ENCODE assay signal across 8 cellular contexts in the genomic region with DNA sequence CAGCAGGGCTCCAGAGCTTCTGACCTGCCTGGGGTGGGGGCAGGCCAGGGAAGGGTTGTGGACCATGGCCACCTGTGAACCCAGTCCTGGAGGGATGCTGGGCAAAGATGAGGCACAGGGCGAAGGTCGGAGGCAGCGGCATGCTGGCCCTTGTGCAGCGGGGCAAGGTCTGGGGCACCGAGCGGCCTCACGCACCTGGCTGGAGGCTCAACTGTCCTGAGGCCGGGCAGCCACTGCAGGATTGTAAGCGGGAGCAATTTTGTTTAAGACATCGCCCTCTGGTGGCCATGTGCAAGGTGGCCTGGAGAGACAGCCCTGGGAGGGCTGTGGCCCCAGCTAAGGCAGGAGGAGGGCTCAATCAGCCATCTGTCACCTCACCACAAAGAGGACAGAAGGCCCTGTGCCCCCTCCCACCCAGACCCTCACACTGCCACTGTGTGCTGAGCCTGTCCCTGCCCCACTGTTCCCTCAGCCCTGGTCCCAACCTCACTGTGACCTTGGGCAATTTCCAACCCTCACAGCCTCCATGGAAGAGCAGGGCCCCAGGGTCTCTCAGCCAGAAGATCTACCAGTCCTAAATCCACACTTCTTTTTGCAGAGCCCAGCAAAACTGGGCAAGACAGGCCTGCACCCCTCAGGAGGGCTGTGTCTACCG. TPM values are rescaled to one million over a fixed set of nuclear protein-coding genes. Genes with fewer than 3 reads are reported as not detected.
DNase-seq lines count a peak whose midpoint lies in the region; ATAC-seq, FAIRE-seq and TF ChIP-seq lines count a peak whose summit lies in the region.

No MANE protein-coding gene starts in this region.

- intact Hi-C loops in K562 (cut with micrococcal nuclease) = no loop called here

- H3K4me3 ChIP-seq in HFF-Myc (replicated peaks; ENCODE audit: low read depth, low read length) (no peak overlapping the region), K562 (no peak overlapping the region), iPS DF 6.9 (ENCODE audit: low read length) (no peak overlapping the region)

- H4K20me1 ChIP-seq in K562 (replicated peaks; ENCODE audit: control insufficient read depth, insufficient read depth, low read length) = no peaks in the 10 kb centered on the region

- CTCF ChIA-PET in K562 (lab: Yijun Ruan, JAX; ENCODE audit: low intra/inter-chr PET ratio) = interaction anchor here (1.0 kb wide), 1 partner anchor 1022 kb away, joined by 3 read pairs; no protein-coding TSS in a partner anchor

- POLR2A ChIA-PET in K562 (lab: Yijun Ruan, JAX) = no interaction called here

- H3K4me1 ChIP-seq in K562 (replicated peaks in 1 of 2; ENCODE audit: control insufficient read depth in 2 of 2, insufficient read depth in 2 of 2, low read length in 2 of 2) = peaks cover 0 to 16% of the 10 kb centered on the region in 2 experiments; a peak in 2 of 5 replicates
- peaks cover 5% of the 10 kb centered on the region for H3K4me1 ChIP-seq in iPS DF 6.9 (ENCODE audit: control insufficient read depth, insufficient read depth, low read length)

- WGBS in K562 (ENCODE audit: insufficient coverage, low coverage, missing lambda C conversion rate) = 0% methylated on average over 3 of the region's 11 CpGs
- WGBS in iPS DF 6.9 (ENCODE audit: insufficient coverage, insufficient read length) = no CpG with 5 or more reads among the region's 11 CpGs

- H3K79me2 ChIP-seq in K562 (ENCODE audit: control insufficient read depth, insufficient read depth, low read length) = no peaks in the 10 kb centered on the region

- H3K4me2 ChIP-seq in K562 (ENCODE audit: insufficient read depth, low read length) = no peak overlapping the region

- DNase-seq in DMS114 treated with DMSO at 0.1 percent for 48 hours (lab: John Stamatoyannopoulos, UW; ENCODE audit: unreplicated experiment) (peak; percentile 56), HFF-Myc (ENCODE audit: extremely low read depth, low read depth) (peak; percentile 24), NCI-H2081 (lab: John Stamatoyannopoulos, UW) (peak; percentile 83 to 86), UCSD-AML1 (lab: John Stamatoyannopoulos, UW; ENCODE audit: unreplicated experiment) (peak; percentile 54), K562 (ENCODE audit: extremely low read depth in 1 of 4, low spot score in 3 of 4) (peak; percentile 72 to 75 (median 72)), iPS DF 6.9 (ENCODE audit: low read depth, low spot score) (peak; percentile 72)
- peak; percentile 64 for DNase-seq in stimulated activated CD4-positive, alpha-beta T cell treated with anti-CD3 and anti-CD28 coated beads, Interleukin-12 subunit alpha, Interleukin-12 subunit beta, amount 100 ng/mL, for 4 hours

- TF ChIP-seq EP300 in K562 (IDR thresholded peaks at IDR 0.05; ENCODE audit: low read length) = no peak

- peaks cover 2 to 54% of the 10 kb centered on the region in 2 experiments; a peak in 3 of 5 replicates for H3K27me3 ChIP-seq in K562 (ENCODE audit: control insufficient read depth in 2 of 2, insufficient read depth in 2 of 2, low read length in 2 of 2)
- H3K27me3 ChIP-seq in iPS DF 6.9 (ENCODE audit: control insufficient read depth, insufficient read depth, low read length) = no peaks in the 10 kb centered on the region

- H3K27ac ChIP-seq in K562 (ENCODE audit: extremely low read depth, low read depth, low read length) (no peak overlapping the region), iPS DF 6.9 (ENCODE audit: low read length) (no peak overlapping the region)

- ATAC-seq in K562 (peak; percentile 94), HG03135 (IDR thresholded peaks at IDR 0.05; ENCODE audit: unreplicated experiment) (no peak)

- peak; percentile 79 for FAIRE-seq in K562 (lab: Jason Lieb, UNC)

- H3K9ac ChIP-seq in K562 (ENCODE audit: insufficient read depth in 1 of 2, low read depth in 2 of 2, low read length in 2 of 2) = no peak overlapping the region

- peak; percentile 82 for TF ChIP-seq CTCF in HFF-Myc (IDR thresholded peaks at IDR 0.05; ENCODE audit: low read depth, low read length, missing control alignments)
- peak; percentile 66 to 75 (median 71) for TF ChIP-seq CTCF in K562 (IDR thresholded peaks at IDR 0.05 in 2 of 3, conservative IDR thresholded peaks at IDR 0.05 in 1 of 3; ENCODE audit: insufficient read depth in 2 of 3, low read depth in 1 of 3, low read length in 3 of 3)

- in situ Hi-C loops in K562 (cut with MboI) = no loop called here

- H3K9me1 ChIP-seq in K562 (ENCODE audit: control insufficient read depth, insufficient read depth, low read length) = no peaks in the 10 kb centered on the region

- no peak for TF ChIP-seq POLR2A in K562 (conservative IDR thresholded peaks at IDR 0.05)

- H3K36me3 ChIP-seq in K562 (ENCODE audit: control insufficient read depth, insufficient read depth, low read length) (no peaks in the 10 kb centered on the region), iPS DF 6.9 (ENCODE audit: control insufficient read depth, insufficient read depth, low read length) (no peaks in the 10 kb centered on the region)

- H3K9me3 ChIP-seq in K562 (replicated peaks; ENCODE audit: control insufficient read depth, insufficient read depth, low read depth, low read length) (no peaks in the 10 kb centered on the region), iPS DF 6.9 (ENCODE audit: control insufficient read depth, insufficient read depth, low read length) (no peaks in the 10 kb centered on the region)

- no peak overlapping the region for H2AFZ ChIP-seq in K562 (ENCODE audit: low read depth, low read length)

- peak in 1 of 2 experiments; percentile 59; a peak in 2 of 4 replicates for TF ChIP-seq RAD21 in K562 (CRISPR knock-in tag; conservative IDR thresholded peaks at IDR 0.05 in 1 of 2, IDR thresholded peaks at IDR 0.05 in 1 of 2)

- BruUV-seq in K562 (replicated peaks; lab: Mats Ljungman, UMichigan) = no TSS peak

TF ChIP-seq in K562, 482 proteins besides CTCF, POLR2A, EP300 and RAD21:
- TF ChIP-seq OTX1 (CRISPR knock-in tag; IDR thresholded peaks at IDR 0.05) = no peak
- TF ChIP-seq STAG1 (CRISPR knock-in tag; IDR thresholded peaks at IDR 0.05; ENCODE audit: borderline replicate concordance) = peak; percentile 74; the same call in 1 of the 2 replicates
- TF ChIP-seq, protein P1, sequence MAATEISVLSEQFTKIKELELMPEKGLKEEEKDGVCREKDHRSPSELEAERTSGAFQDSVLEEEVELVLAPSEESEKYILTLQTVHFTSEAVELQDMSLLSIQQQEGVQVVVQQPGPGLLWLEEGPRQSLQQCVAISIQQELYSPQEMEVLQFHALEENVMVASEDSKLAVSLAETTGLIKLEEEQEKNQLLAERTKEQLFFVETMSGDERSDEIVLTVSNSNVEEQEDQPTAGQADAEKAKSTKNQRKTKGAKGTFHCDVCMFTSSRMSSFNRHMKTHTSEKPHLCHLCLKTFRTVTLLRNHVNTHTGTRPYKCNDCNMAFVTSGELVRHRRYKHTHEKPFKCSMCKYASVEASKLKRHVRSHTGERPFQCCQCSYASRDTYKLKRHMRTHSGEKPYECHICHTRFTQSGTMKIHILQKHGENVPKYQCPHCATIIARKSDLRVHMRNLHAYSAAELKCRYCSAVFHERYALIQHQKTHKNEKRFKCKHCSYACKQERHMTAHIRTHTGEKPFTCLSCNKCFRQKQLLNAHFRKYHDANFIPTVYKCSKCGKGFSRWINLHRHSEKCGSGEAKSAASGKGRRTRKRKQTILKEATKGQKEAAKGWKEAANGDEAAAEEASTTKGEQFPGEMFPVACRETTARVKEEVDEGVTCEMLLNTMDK (IDR thresholded peaks at IDR 0.05; ENCODE audit: borderline replicate concordance, insufficient read depth, low read depth, low read length, poor library complexity, severe bottlenecking) = peak; percentile 4
- peak; percentile 44; the same call in 1 of the 2 replicates for TF ChIP-seq SMC3 (conservative IDR thresholded peaks at IDR 0.05; ENCODE audit: insufficient read depth, low read depth, low read length)
TF ChIP-seq in K562: peak in this region for 3.

RNA-seq across cellular contexts. Expression of a gene that starts 46.3 kb away (rescaled TPM):
- total RNA-seq in K562 (2011; cell fraction: chromatin; rRNA removed; ENCODE audit: low replicate concordance) = 9.3 and 35.1 TPM in 2 replicates
- total RNA-seq in K562 (2011; cell fraction: nucleolus; rRNA removed) = 40.4 and 44.2 TPM in 2 replicates
- total RNA-seq in K562 (2011; cell fraction: nucleoplasm; rRNA removed) = 25.4 and 30.3 TPM in 2 replicates
- total RNA-seq in K562 (2014; rRNA removed) (18.6 and 23.2 TPM in 2 replicates), K562 (2014; rRNA removed; fragmentation: Illumina TruSeq; extraction: Trizol) (3.7 and 7.3 TPM in 2 replicates), K562 (2015; rRNA removed; fragmentation: Illumina TruSeq; extraction: Trizol) (9.2 and 10.3 TPM in 2 replicates), K562 (2021) (19.4 and 21.5 TPM in 2 replicates)
- polyA plus RNA-seq in K562 (2011; rRNA removed) (13.9 and 18.2 TPM in 2 replicates), K562 (2014; fragmentation: Illumina TruSeq; extraction: Trizol) (11.1 and 13.2 TPM in 2 replicates), K562 (2014; fragmentation: Nextera tagmentation; extraction: Ambion mirVana) (1 to 10 TPM in 1 of 2 experiments, under 1 TPM in 1; 0.66 to 1.4 TPM), K562 (2014; rRNA removed) (16.7 and 19.5 TPM in 2 replicates)
- 26.2 and 45.0 TPM in 2 replicates for polyA plus RNA-seq in K562 (2011; cell fraction: cytosol; rRNA removed)
- polyA plus RNA-seq in K562 (2011; cell fraction: nucleus; rRNA removed) = 43.6 and 57.3 TPM in 2 replicates
- 14.2 and 17.5 TPM in 2 replicates for polyA plus RNA-seq in K562 (2012)
- polyA minus RNA-seq in K562 (2011; rRNA and poly(A)+ RNA removed) = 7.6 and 11.4 TPM in 2 replicates
- 9.7 and 14.2 TPM in 2 replicates for polyA minus RNA-seq in K562 (2011; cell fraction: cytosol; rRNA and poly(A)+ RNA removed)
- 9.0 and 15.6 TPM in 2 replicates for polyA minus RNA-seq in K562 (2011; cell fraction: nucleus; rRNA and poly(A)+ RNA removed)

RNA-seq across cellular contexts. Expression of a gene that starts 53.9 kb away (rescaled TPM):
- 47.8 and 103 TPM in 2 replicates for total RNA-seq in K562 (2011; cell fraction: chromatin; rRNA removed; ENCODE audit: low replicate concordance)
- 73.3 and 75.2 TPM in 2 replicates for total RNA-seq in K562 (2011; cell fraction: nucleolus; rRNA removed)
- 58.3 and 58.7 TPM in 2 replicates for total RNA-seq in K562 (2011; cell fraction: nucleoplasm; rRNA removed)
- 114 and 127 TPM in 2 replicates for total RNA-seq in K562 (2014; rRNA removed)
- 42.8 and 53.3 TPM in 2 replicates for total RNA-seq in K562 (2014; rRNA removed; fragmentation: Illumina TruSeq; extraction: Trizol)
- total RNA-seq in K562 (2015; rRNA removed; fragmentation: Illumina TruSeq; extraction: Trizol) = 74.8 and 78.4 TPM in 2 replicates
- total RNA-seq in K562 (2021) = 132 and 139 TPM in 2 replicates
- 85.3 and 107 TPM in 2 replicates for polyA plus RNA-seq in K562 (2011; rRNA removed)
- 111 and 139 TPM in 2 replicates for polyA plus RNA-seq in K562 (2011; cell fraction: cytosol; rRNA removed)
- polyA plus RNA-seq in K562 (2011; cell fraction: nucleus; rRNA removed) = 97.8 and 104 TPM in 2 replicates
- polyA plus RNA-seq in K562 (2012) = 69.7 and 85.9 TPM in 2 replicates
- 67.5 and 83.1 TPM in 2 replicates for polyA plus RNA-seq in K562 (2014; fragmentation: Illumina TruSeq; extraction: Trizol)
- 1 to 10 TPM; 5.8 to 5.9 TPM for polyA plus RNA-seq in K562 (2014; fragmentation: Nextera tagmentation; extraction: Ambion mirVana)
- 76.5 and 83.7 TPM in 2 replicates for polyA plus RNA-seq in K562 (2014; rRNA removed)
- 93.0 and 140 TPM in 2 replicates for polyA minus RNA-seq in K562 (2011; rRNA and poly(A)+ RNA removed)
- 127 and 131 TPM in 2 replicates for polyA minus RNA-seq in K562 (2011; cell fraction: cytosol; rRNA and poly(A)+ RNA removed)
- polyA minus RNA-seq in K562 (2011; cell fraction: nucleus; rRNA and poly(A)+ RNA removed) = 35.5 and 49.1 TPM in 2 replicates

Comparison
In these comparisons a context has a peak if more than half of its experiments do, and no peak if none do; other contexts are left out.
1. DNase-seq: peak in every context shown above with its lines; median percentile 84 in NCI-H2081; 72 in K562; 72 in iPS DF 6.9; 64 in stimulated activated CD4-positive, alpha-beta T cell treated with anti-CD3 and anti-CD28 coated beads, Interleukin-12 subunit alpha, Interleukin-12 subunit beta, amount 100 ng/mL, for 4 hours; 56 in DMS114 treated with DMSO at 0.1 percent for 48 hours; 54 in UCSD-AML1; 24 in HFF-Myc.